In the genomic region with DNA sequence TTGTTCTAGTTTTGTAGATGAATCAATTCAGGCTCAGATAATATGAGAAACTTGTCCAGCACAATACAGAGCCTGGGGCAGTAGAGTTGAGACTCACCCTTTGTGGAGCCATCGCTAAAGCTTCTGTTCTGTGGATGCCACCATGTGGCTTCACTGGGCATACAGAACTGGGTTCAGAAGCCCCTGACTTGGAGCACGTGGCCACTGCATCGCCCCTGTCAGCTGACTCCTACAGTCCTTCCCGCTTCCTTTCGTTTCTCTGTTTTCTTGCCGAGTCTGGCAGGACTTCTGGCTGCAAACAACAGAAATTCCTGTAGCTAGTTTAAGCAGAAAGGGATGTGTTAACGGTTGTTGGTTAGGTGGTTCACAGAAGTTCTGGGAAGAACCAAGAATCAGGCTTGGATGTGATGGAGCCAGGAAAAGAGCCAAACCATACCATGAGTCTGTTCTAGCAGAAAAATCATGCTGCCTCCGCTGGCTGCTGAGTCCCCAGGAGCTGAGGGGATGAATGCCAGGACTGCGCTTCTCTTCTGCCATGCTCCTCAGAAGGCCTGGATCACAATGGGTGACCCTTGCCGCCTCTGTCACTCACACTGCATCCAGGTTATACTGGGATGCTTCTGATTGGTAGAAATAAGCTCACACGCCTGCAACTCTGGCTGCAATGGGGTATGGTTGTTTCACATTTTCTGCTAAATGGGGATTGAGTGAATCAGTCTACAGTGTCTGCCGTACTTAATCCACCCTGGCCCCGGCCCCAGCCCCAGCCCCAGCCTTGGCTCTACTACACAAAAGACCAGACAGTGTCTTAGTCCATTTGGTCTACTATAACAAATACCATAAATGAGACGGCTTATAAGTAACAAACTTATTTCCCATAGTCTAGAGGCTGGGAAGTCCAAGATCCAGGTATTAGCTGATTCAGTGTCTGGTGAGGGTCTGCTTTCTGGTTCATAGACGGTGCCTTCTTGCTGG, we compare ENCODE assay signal across 16 cellular contexts.
DNase-seq lines count a peak whose midpoint lies in the region; ATAC-seq and TF ChIP-seq lines count a peak whose summit lies in the region.
"Had no signal": no experiment of that assay in that cellular context is flagged by ENCODE, and none has a peak within 500 bp of the region (broad histone marks: within the 10 kb centered on the region; RNA-seq: fewer than 3 reads in every experiment).

No MANE protein-coding gene starts in this region.

- peak overlapping the region; percentile 57 for H3K27ac ChIP-seq in subcutaneous abdominal adipose tissue (ENCODE audit: low read depth, low read length)
- no peak overlapping the region for H3K27ac ChIP-seq in upper lobe of left lung

- no peak for TF ChIP-seq EP300 in upper lobe of left lung (IDR thresholded peaks at IDR 0.05)

- no peak for TF ChIP-seq CTCF in choroid plexus epithelial cell (conservative IDR thresholded peaks at IDR 0.05; ENCODE audit: low read depth, low read length)
- no peak for TF ChIP-seq CTCF in upper lobe of left lung (IDR thresholded peaks at IDR 0.05)

- H3K4me3 ChIP-seq in choroid plexus epithelial cell (ENCODE audit: low read depth, low read length), result no peak overlapping the region
- no peak overlapping the region for H3K4me3 ChIP-seq in subcutaneous abdominal adipose tissue (ENCODE audit: low read depth in 1 of 5, low read length in 5 of 5)
- H3K4me3 ChIP-seq in upper lobe of left lung, result no peak overlapping the region

- ATAC-seq in GM19467 (IDR thresholded peaks at IDR 0.05; ENCODE audit: unreplicated experiment) (no peak), upper lobe of left lung (ENCODE audit: low FRiP score in 2 of 2) (no peak)
- ATAC-seq: left cardiac atrium; stimulated activated naive CD8-positive, alpha-beta T cell treated with anti-CD3 and anti-CD28 coated beads, Interleukin-15, amount 100 ng/mL, for 72 hours had no signal

- H3K36me3 ChIP-seq in subcutaneous abdominal adipose tissue (ENCODE audit: control insufficient read depth in 5 of 5, insufficient read depth in 5 of 5, low read length in 5 of 5) (no peaks in the 10 kb centered on the region), upper lobe of left lung (no peaks in the 10 kb centered on the region)
- H3K36me3 ChIP-seq: BE2C had no signal

- TF ChIP-seq POLR2A in upper lobe of left lung (IDR thresholded peaks at IDR 0.05), result no peak

- WGBS in upper lobe of left lung, 2 donors, result 87 to 94% methylated on average over 14 to 15 of the region's 15 CpGs

- DNase-seq in RPMI7951 (ENCODE audit: low read depth) (peak; percentile 52), choroid plexus epithelial cell (ENCODE audit: low read depth) (peak; percentile 8), inferior parietal cortex (ENCODE audit: extremely low spot score) (peak; percentile 74), NCI-H1105 treated with DMSO at 0.1 percent for 48 hours (lab: John Stamatoyannopoulos, UW) (no peak), upper lobe of left lung (no peak)
- DNase-seq in stimulated activated CD4-positive, alpha-beta T cell treated with anti-CD3 and anti-CD28 coated beads, Interleukin-15, amount 100 ng/mL, for 24 hours, result no peak
- DNase-seq: activated CD4-positive, alpha-beta T cell treated with anti-CD3 and anti-CD28 coated beads for 4 hours; activated CD8-positive, alpha-beta memory T cell treated with anti-CD3 and anti-CD28 coated beads, Interleukin-2, amount 50 U/mL, for 48 hours; BE2C; central memory CD4-positive, alpha-beta T cell; left cardiac atrium; NCI-H1417; SHP77 treated with DMSO at 0.1 percent for 48 hours; stimulated activated naive CD8-positive, alpha-beta T cell treated with anti-CD3 and anti-CD28 coated beads, Interleukin-15, amount 100 ng/mL, for 72 hours had no signal

- H3K4me1 ChIP-seq in subcutaneous abdominal adipose tissue (ENCODE audit: control insufficient read depth in 5 of 5, insufficient read depth in 5 of 5, low read length in 5 of 5) (peaks cover 0 to 24% (median 21%) of the 10 kb centered on the region in 5 donors), upper lobe of left lung (peaks cover 0 to 4% (median 0%) of the 10 kb centered on the region in 4 donors)
- H3K4me1 ChIP-seq: BE2C had no signal

- no peaks in the 10 kb centered on the region for H3K9me3 ChIP-seq in subcutaneous abdominal adipose tissue (ENCODE audit: control insufficient read depth in 5 of 5, low read length in 5 of 5)
- H3K9me3 ChIP-seq in upper lobe of left lung, result no peaks in the 10 kb centered on the region
- H3K9me3 ChIP-seq: BE2C had no signal

- no peak overlapping the region for H3K9ac ChIP-seq in subcutaneous abdominal adipose tissue (ENCODE audit: low read length in 5 of 5)

- H3K27me3 ChIP-seq in subcutaneous abdominal adipose tissue (ENCODE audit: control insufficient read depth in 5 of 5, insufficient read depth in 4 of 5, low read length in 5 of 5) (no peaks in the 10 kb centered on the region), upper lobe of left lung (no peaks in the 10 kb centered on the region)
- H3K27me3 ChIP-seq: BE2C had no signal

Comparison
In these comparisons a context has a peak if more than half of its experiments do, and no peak if none do; other contexts are left out.
1. DNase-seq: peak in RPMI7951 (single experiment), choroid plexus epithelial cell (single experiment) and inferior parietal cortex (single experiment); none in NCI-H1105 treated with DMSO at 0.1 percent for 48 hours (single experiment), stimulated activated CD4-positive, alpha-beta T cell treated with anti-CD3 and anti-CD28 coated beads, Interleukin-15, amount 100 ng/mL, for 24 hours (single experiment) and upper lobe of left lung (0 of 2).